2 cellular contexts compared by ENCODE assay signal in genomic region chr7:326273-326672, GRCh38.
TF ChIP-seq lines count a peak whose summit lies in the region.

No MANE protein-coding gene starts in this region.

TF ChIP-seq in liver, 16 proteins besides CTCF, POLR2A, EP300 and RAD21:
- no peak for TF ChIP-seq HNF4G (IDR thresholded peaks at IDR 0.05)
- no peak for TF ChIP-seq ZBTB33 (IDR thresholded peaks at IDR 0.05)
- TF ChIP-seq MAX (IDR thresholded peaks at IDR 0.05): no peak
- TF ChIP-seq EGR1 (IDR thresholded peaks at IDR 0.05; ENCODE audit: low read depth in 2 of 2): no peak
- TF ChIP-seq GABPA (IDR thresholded peaks at IDR 0.05 in 1 of 2, conservative IDR thresholded peaks at IDR 0.05 in 1 of 2): no peak
- TF ChIP-seq NR2F2 (IDR thresholded peaks at IDR 0.05): no peak
- no peak for TF ChIP-seq JUND (IDR thresholded peaks at IDR 0.05)
- no peak for TF ChIP-seq REST (IDR thresholded peaks at IDR 0.05)
- no peak for TF ChIP-seq YY1 (IDR thresholded peaks at IDR 0.05)
- no peak for TF ChIP-seq TAF1 (conservative IDR thresholded peaks at IDR 0.05)
- no peak for TF ChIP-seq RXRA (IDR thresholded peaks at IDR 0.05)
- no peak for TF ChIP-seq HNF4A (conservative IDR thresholded peaks at IDR 0.05)
- no peak for TF ChIP-seq FOXA2 (IDR thresholded peaks at IDR 0.05)
- TF ChIP-seq SP1 (IDR thresholded peaks at IDR 0.05): no peak
- TF ChIP-seq ATF3 (IDR thresholded peaks at IDR 0.05): no peak
- no peak for TF ChIP-seq FOXA1 (IDR thresholded peaks at IDR 0.05)

TF ChIP-seq in HepG2, 621 proteins besides CTCF, POLR2A, EP300 and RAD21:
- TF ChIP-seq ZC3H13 (CRISPR knock-in tag; IDR thresholded peaks at IDR 0.05) (no peak), MBNL3 (CRISPR knock-in tag; conservative IDR thresholded peaks at IDR 0.05) (no peak), PAWR (CRISPR knock-in tag; IDR thresholded peaks at IDR 0.05; ENCODE audit: borderline replicate concordance) (no peak), SSRP1 (CRISPR knock-in tag; IDR thresholded peaks at IDR 0.05) (no peak), MED13 (CRISPR knock-in tag; IDR thresholded peaks at IDR 0.05) (no peak), ZBTB34 (CRISPR knock-in tag; IDR thresholded peaks at IDR 0.05) (no peak), REXO4 (CRISPR knock-in tag; IDR thresholded peaks at IDR 0.05; ENCODE audit: borderline replicate concordance) (no peak), ZNF780A (CRISPR knock-in tag; IDR thresholded peaks at IDR 0.05) (no peak), SP4 (CRISPR knock-in tag; IDR thresholded peaks at IDR 0.05) (no peak), NR1H2 (CRISPR knock-in tag; IDR thresholded peaks at IDR 0.05; ENCODE audit: borderline replicate concordance, low read depth) (no peak), MAFK (conservative IDR thresholded peaks at IDR 0.05 in 1 of 2, IDR thresholded peaks at IDR 0.05 in 1 of 2; ENCODE audit: low read length in 2 of 2) (no peak), ZNF18 (CRISPR knock-in tag; IDR thresholded peaks at IDR 0.05; ENCODE audit: insufficient replicate concordance) (no peak), PHF5A (CRISPR knock-in tag; IDR thresholded peaks at IDR 0.05; ENCODE audit: low read depth, unreplicated experiment) (no peak), ZNF629 (CRISPR knock-in tag; conservative IDR thresholded peaks at IDR 0.05) (no peak), ZNF335 (CRISPR knock-in tag; IDR thresholded peaks at IDR 0.05) (no peak), AGO1 (IDR thresholded peaks at IDR 0.05; ENCODE audit: low read depth, low read length, poor library complexity, severe bottlenecking) (no peak), CEBPG (CRISPR knock-in tag; IDR thresholded peaks at IDR 0.05) (no peak)
